13 cellular contexts compared by ENCODE assay signal in the genomic region with DNA sequence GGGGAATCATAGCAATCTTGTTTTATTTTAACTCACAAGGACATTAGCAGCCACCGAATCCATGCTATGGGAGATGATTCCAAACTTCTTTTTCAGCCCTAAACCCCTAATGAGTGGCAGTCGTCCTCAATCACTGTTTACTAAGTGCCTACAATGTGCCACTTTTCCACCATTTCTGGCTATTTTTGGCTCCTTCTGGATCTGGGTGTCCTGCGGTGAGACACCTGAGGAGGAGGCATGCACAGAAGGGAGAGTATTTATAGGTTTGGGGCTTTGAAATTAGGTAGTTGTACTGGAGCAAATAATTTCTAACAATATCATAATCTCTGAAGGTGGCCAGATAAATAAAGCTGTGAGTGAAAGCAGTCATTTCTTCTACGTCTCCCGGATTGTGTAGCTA.
DNase-seq lines count a peak whose midpoint lies in the region; ATAC-seq, FAIRE-seq and TF ChIP-seq lines count a peak whose summit lies in the region.
"Had no signal": no experiment of that assay in that cellular context is flagged by ENCODE, and none has a peak within 500 bp of the region (broad histone marks: within the 10 kb centered on the region; RNA-seq: fewer than 3 reads in every experiment).

No MANE protein-coding gene starts in this region.

- no peak overlapping the region for H3K4me3 Mint-ChIP-seq in activated CD8-positive, alpha-beta T cell treated with anti-CD3 and anti-CD28 coated beads for 36 hours
- no peak overlapping the region for H3K4me3 Mint-ChIP-seq in activated CD8-positive, alpha-beta T cell treated with anti-CD3 and anti-CD28 coated beads, Interleukin-2, amount 10 ng/mL, durations not matched to agents 7 days and 5 days
- H3K4me3 Mint-ChIP-seq in T-cell = peak overlapping the region in 1 of 3 donors; percentile 3
- H3K4me3 Mint-ChIP-seq: CD14-positive monocyte had no signal

- WGBS in H1 (ENCODE audit: extremely low coverage in 1 of 2, insufficient coverage in 1 of 2, insufficient read length in 1 of 2, insufficient replicate concordance in 2 of 2, low coverage in 1 of 2, low lambda C conversion rate in 2 of 2, missing lambda C conversion rate in 1 of 2), 2 experiments = 91% methylated on average over 5 of the region's 5 CpGs; no CpG with 5 or more reads in 1 of the 2 experiments
- 63 to 74% methylated on average over 5 of the region's 5 CpGs for WGBS in heart right ventricle, 2 donors

- no peak for TF ChIP-seq POLR2A in H1 (IDR thresholded peaks at IDR 0.05; ENCODE audit: control extremely low read depth in 1 of 2, low read depth in 2 of 2, low read length in 2 of 2)

- no peak overlapping the region for H2BK20ac ChIP-seq in H1 (ENCODE audit: low read length)

- H2BK12ac ChIP-seq in H1 (ENCODE audit: low read depth, low read length) = no peak overlapping the region

- no peak for TF ChIP-seq EP300 in H1 (IDR thresholded peaks at IDR 0.05; ENCODE audit: borderline replicate concordance in 1 of 2, low read depth in 2 of 2, low read length in 2 of 2)

- H2AK5ac ChIP-seq in H1 (ENCODE audit: low read depth, low read length) = no peak overlapping the region

- intact Hi-C loops in activated CD8-positive, alpha-beta T cell treated with anti-CD3 and anti-CD28 coated beads for 36 hours (cut with micrococcal nuclease) = no loop called here
- intact Hi-C loops in heart right ventricle (cut with DNase I) = no loop called here

- H3K9me3 Mint-ChIP-seq in activated CD8-positive, alpha-beta T cell treated with anti-CD3 and anti-CD28 coated beads for 36 hours = peaks cover 9% of the 10 kb centered on the region
- peaks cover 4% of the 10 kb centered on the region for H3K9me3 Mint-ChIP-seq in activated CD8-positive, alpha-beta T cell treated with anti-CD3 and anti-CD28 coated beads, Interleukin-2, amount 10 ng/mL, durations not matched to agents 7 days and 5 days (ENCODE audit: insufficient read depth)
- H3K9me3 Mint-ChIP-seq in T-cell = peaks cover 0 to 4% (median 0%) of the 10 kb centered on the region in 3 donors

- no peak overlapping the region for H3K56ac ChIP-seq in H1 (replicated peaks; ENCODE audit: insufficient read length, low read depth, low read length)

- H3K23me2 ChIP-seq in H1 (ENCODE audit: low read depth, low read length) = no peaks in the 10 kb centered on the region

- no peak for ATAC-seq in activated CD8-positive, alpha-beta T cell treated with anti-CD3 and anti-CD28 coated beads for 36 hours
- ATAC-seq in activated CD8-positive, alpha-beta T cell treated with anti-CD3 and anti-CD28 coated beads, Interleukin-2, amount 10 ng/mL, durations not matched to agents 7 days and 5 days = no peak
- ATAC-seq in DND-41 (ENCODE audit: insufficient read depth, low read depth) (no peak), T-cell (replicated peaks in 1 of 4) (no peak), heart right ventricle (no peak), GM18519 (IDR thresholded peaks at IDR 0.05; ENCODE audit: low FRiP score, unreplicated experiment) (no peak)

- H3K27me3 ChIP-seq in DND-41 (ENCODE audit: insufficient read depth, low read length, poor library complexity) = no peaks in the 10 kb centered on the region
- H3K27me3 ChIP-seq in H1 (replicated peaks in 1 of 4; ENCODE audit: control insufficient read depth in 3 of 4, extremely low read depth in 1 of 4, insufficient read depth in 3 of 4, low read length in 3 of 4) = no peaks in the 10 kb centered on the region
- peaks cover 0 to 35% (median 4%) of the 10 kb centered on the region in 7 donors for H3K27me3 ChIP-seq in heart right ventricle

- H4K91ac ChIP-seq in H1 (replicated peaks; ENCODE audit: insufficient read length, low read length) = no peak overlapping the region

- H3K79me1 ChIP-seq in H1 (ENCODE audit: low read depth, low read length) = no peaks in the 10 kb centered on the region

- H3K4me2 ChIP-seq in DND-41 (ENCODE audit: insufficient read depth, low read length) (no peak overlapping the region), H1 (ENCODE audit: insufficient read depth in 1 of 2, low read depth in 2 of 2, low read length in 2 of 2) (no peak overlapping the region)

- H2AFZ ChIP-seq in DND-41 (ENCODE audit: low read depth, low read length) = peak overlapping the region; percentile 37; the same call in 1 of the 2 replicates
- H2AFZ ChIP-seq in H1 (ENCODE audit: low read length) = 0 out of 2 replicates have a peak overlapping the region, but pooled peaks have one; percentile 34

- no peak for TF ChIP-seq CTCF in activated CD8-positive, alpha-beta T cell treated with anti-CD3 and anti-CD28 coated beads for 36 hours (IDR thresholded peaks at IDR 0.05)
- TF ChIP-seq CTCF in DND-41 (IDR thresholded peaks at IDR 0.05; ENCODE audit: borderline replicate concordance, extremely low read depth, low read length, poor library complexity, severe bottlenecking) = no peak
- TF ChIP-seq CTCF in H1 (IDR thresholded peaks at IDR 0.05; ENCODE audit: control extremely low read depth in 1 of 3, insufficient read depth in 1 of 3, low read depth in 1 of 3, low read length in 3 of 3) = no peak
- TF ChIP-seq CTCF in heart right ventricle (IDR thresholded peaks at IDR 0.05) = no peak

- no peaks in the 10 kb centered on the region for H3K9me3 ChIP-seq in DND-41 (ENCODE audit: insufficient read depth, low read length, severe bottlenecking)
- H3K9me3 ChIP-seq in H1 (ENCODE audit: insufficient read depth in 2 of 2, low read depth in 1 of 2, low read length in 1 of 2) = no peaks in the 10 kb centered on the region
- H3K9me3 ChIP-seq in heart right ventricle = no peaks in the 10 kb centered on the region

- no peaks in the 10 kb centered on the region for H4K20me1 ChIP-seq in DND-41 (ENCODE audit: insufficient read depth, low read length)
- H4K20me1 ChIP-seq in H1 (replicated peaks in 1 of 2; ENCODE audit: control insufficient read depth in 1 of 2, insufficient read depth in 2 of 2, low read length in 2 of 2) = no peaks in the 10 kb centered on the region

- POLR2A ChIA-PET in activated CD8-positive, alpha-beta T cell treated with anti-CD3 and anti-CD28 coated beads for 36 hours (lab: Charles Lee) = interaction anchor here (1.0 kb wide), 1 partner anchor 10 kb away, joined by 4 read pairs; no protein-coding TSS in a partner anchor
- POLR2A ChIA-PET in activated CD8-positive, alpha-beta T cell treated with anti-CD3 and anti-CD28 coated beads, Interleukin-2, amount 10 ng/mL, durations not matched to agents 7 days and 5 days (lab: Charles Lee) = no interaction called here
- POLR2A ChIA-PET in T-cell (lab: Charles Lee) = interaction anchor here in 1 of 2 donors (0.6 kb wide), 1 partner anchor 83 kb away, joined by 3 read pairs; no protein-coding TSS in a partner anchor
- POLR2A ChIA-PET in H1 (lab: Charles Lee; ENCODE audit: partially characterized antibody) = no interaction called here

- no peaks in the 10 kb centered on the region for H3K27me3 Mint-ChIP-seq in activated CD8-positive, alpha-beta T cell treated with anti-CD3 and anti-CD28 coated beads for 36 hours
- no peaks in the 10 kb centered on the region for H3K27me3 Mint-ChIP-seq in activated CD8-positive, alpha-beta T cell treated with anti-CD3 and anti-CD28 coated beads, Interleukin-2, amount 10 ng/mL, durations not matched to agents 7 days and 5 days (ENCODE audit: low read depth)
- H3K27me3 Mint-ChIP-seq in T-cell = no peaks in the 10 kb centered on the region

- CTCF ChIA-PET in activated CD8-positive, alpha-beta T cell treated with anti-CD3 and anti-CD28 coated beads for 36 hours (lab: Charles Lee) = interaction anchor here (2.1 kb wide), 1 partner anchor 9 kb away, joined by 5 read pairs; no protein-coding TSS in a partner anchor
- CTCF ChIA-PET in activated CD8-positive, alpha-beta T cell treated with anti-CD3 and anti-CD28 coated beads, Interleukin-2, amount 10 ng/mL, durations not matched to agents 7 days and 5 days (lab: Charles Lee) = interaction anchor here (1.4 to 13.2 kb wide), 2 partner anchors 20 to 44 kb away, joined by 4 to 309 read pairs; no protein-coding TSS in a partner anchor
- CTCF ChIA-PET in T-cell (lab: Charles Lee) = interaction anchor here (0.9 kb wide), 2 partner anchors 9 to 803 kb away, joined by 3 to 4 read pairs; no protein-coding TSS in a partner anchor
- CTCF ChIA-PET in H1 (lab: Charles Lee; ENCODE audit: partially characterized antibody) = interaction anchor here (0.6 to 2.7 kb wide), 3 partner anchors 8 to 144 kb away, joined by 3 to 8 read pairs (median 3); no protein-coding TSS in a partner anchor

- H3K4ac ChIP-seq in H1 (replicated peaks; ENCODE audit: insufficient read length, low read depth, low read length) = no peak overlapping the region

- H3K18ac ChIP-seq in H1 (ENCODE audit: extremely low read depth, low read length) = no peak overlapping the region

- DNase-seq in activated CD8-positive, alpha-beta T cell treated with anti-CD3 and anti-CD28 coated beads for 36 hours = no peak
- no peak for DNase-seq in activated CD8-positive, alpha-beta T cell treated with anti-CD3 and anti-CD28 coated beads, Interleukin-2, amount 10 ng/mL, durations not matched to agents 7 days and 5 days
- DNase-seq in DND-41 (no peak), T-cell (no peak), H1 (ENCODE audit: low read depth in 1 of 2, low spot score in 2 of 2) (no peak), heart right ventricle (no peak), SW480 (ENCODE audit: low spot score) (no peak)
- DNase-seq: H7 had no signal

- H3K9ac ChIP-seq in DND-41 (ENCODE audit: low read depth, low read length) (no peak overlapping the region), H1 (replicated peaks in 1 of 4; ENCODE audit: extremely low read depth in 1 of 4, low read depth in 3 of 4, low read length in 3 of 4) (no peak overlapping the region)

- H4K5ac ChIP-seq in H1 (ENCODE audit: insufficient read length, low read depth, low read length) = no peak overlapping the region

- H3K4me1 ChIP-seq in DND-41 (ENCODE audit: insufficient read depth, low read length) (peaks cover 22% of the 10 kb centered on the region), H1 (replicated peaks in 1 of 4; ENCODE audit: control insufficient read depth in 3 of 4, insufficient read depth in 4 of 4, low read length in 3 of 4) (peaks cover 0 to 3% (median 0%) of the 10 kb centered on the region in 4 experiments; a peak in 2 of 7 replicates), heart right ventricle (no peaks in the 10 kb centered on the region)

- H3K36me3 Mint-ChIP-seq in activated CD8-positive, alpha-beta T cell treated with anti-CD3 and anti-CD28 coated beads for 36 hours (ENCODE audit: low read depth) = peaks cover 23% of the 10 kb centered on the region
- H3K36me3 Mint-ChIP-seq in activated CD8-positive, alpha-beta T cell treated with anti-CD3 and anti-CD28 coated beads, Interleukin-2, amount 10 ng/mL, durations not matched to agents 7 days and 5 days (ENCODE audit: low read depth) = peaks cover 8% of the 10 kb centered on the region
- peaks cover 7% of the 10 kb centered on the region for H3K36me3 Mint-ChIP-seq in T-cell
- H3K36me3 Mint-ChIP-seq: CD14-positive monocyte had no signal

- no peak overlapping the region for H4K8ac ChIP-seq in H1 (ENCODE audit: extremely low read depth, insufficient read depth, low read length)

- no peaks in the 10 kb centered on the region for H3K36me3 ChIP-seq in DND-41 (ENCODE audit: insufficient read depth, low read length)
- no peaks in the 10 kb centered on the region for H3K36me3 ChIP-seq in H1 (ENCODE audit: control insufficient read depth in 2 of 4, insufficient read depth in 4 of 4, low read length in 3 of 4)
- H3K36me3 ChIP-seq in heart right ventricle = no peaks in the 10 kb centered on the region

- TF ChIP-seq RAD21 in H1 (IDR thresholded peaks at IDR 0.05 in 1 of 2, conservative IDR thresholded peaks at IDR 0.05 in 1 of 2; ENCODE audit: low read depth in 2 of 2, low read length in 2 of 2) = no peak

- no peak overlapping the region for H3K23ac ChIP-seq in H1 (ENCODE audit: insufficient read length)

- H3K4me3 ChIP-seq in DND-41 (ENCODE audit: low read depth in 1 of 2, low read length in 2 of 2) (no peak overlapping the region), H1 (ENCODE audit: extremely low read depth in 1 of 4, insufficient read depth in 2 of 4, low read depth in 3 of 4, low read length in 4 of 4) (no peak overlapping the region), heart right ventricle (no peak overlapping the region)

- no peak overlapping the region for H2BK5ac ChIP-seq in H1 (ENCODE audit: low read depth, low read length)

- H2BK120ac ChIP-seq in H1 (replicated peaks; ENCODE audit: low read depth, low read length) = no peak overlapping the region

- H3K4me1 Mint-ChIP-seq in activated CD8-positive, alpha-beta T cell treated with anti-CD3 and anti-CD28 coated beads for 36 hours (ENCODE audit: low read depth) = peaks cover 64% of the 10 kb centered on the region
- peaks cover 46% of the 10 kb centered on the region for H3K4me1 Mint-ChIP-seq in activated CD8-positive, alpha-beta T cell treated with anti-CD3 and anti-CD28 coated beads, Interleukin-2, amount 10 ng/mL, durations not matched to agents 7 days and 5 days (ENCODE audit: low read depth)
- H3K4me1 Mint-ChIP-seq in T-cell = peaks cover 53 to 70% (median 58%) of the 10 kb centered on the region in 3 donors
- H3K4me1 Mint-ChIP-seq: CD14-positive monocyte had no signal

- H3K14ac ChIP-seq in H1 (ENCODE audit: insufficient read length) = no peak overlapping the region

- H3K27ac Mint-ChIP-seq in activated CD8-positive, alpha-beta T cell treated with anti-CD3 and anti-CD28 coated beads for 36 hours = peak overlapping the region; percentile 38
- H3K27ac Mint-ChIP-seq in activated CD8-positive, alpha-beta T cell treated with anti-CD3 and anti-CD28 coated beads, Interleukin-2, amount 10 ng/mL, durations not matched to agents 7 days and 5 days = no peak overlapping the region
- peak overlapping the region; percentile 13 to 85 for H3K27ac Mint-ChIP-seq in T-cell
- H3K27ac Mint-ChIP-seq: CD14-positive monocyte had no signal

- no peak overlapping the region for H2BK15ac ChIP-seq in H1 (ENCODE audit: low read length)

- no peak for FAIRE-seq in H1 (lab: Jason Lieb, UNC)
- FAIRE-seq: G401.6, GM12892 had no signal

- H3K79me2 ChIP-seq in DND-41 (ENCODE audit: insufficient read depth, low read length) (no peaks in the 10 kb centered on the region), H1 (ENCODE audit: control insufficient read depth in 1 of 2, insufficient read depth in 2 of 2, low read length in 2 of 2) (no peaks in the 10 kb centered on the region)

- H3K27ac ChIP-seq in DND-41 (ENCODE audit: low read length) (no peak overlapping the region), H1 (ENCODE audit: low read depth, low read length) (no peak overlapping the region), heart right ventricle (no peak overlapping the region)
- H3K27ac ChIP-seq: 22Rv1 had no signal
